ENCODE assay signal across 27 cellular contexts in the genomic region with DNA sequence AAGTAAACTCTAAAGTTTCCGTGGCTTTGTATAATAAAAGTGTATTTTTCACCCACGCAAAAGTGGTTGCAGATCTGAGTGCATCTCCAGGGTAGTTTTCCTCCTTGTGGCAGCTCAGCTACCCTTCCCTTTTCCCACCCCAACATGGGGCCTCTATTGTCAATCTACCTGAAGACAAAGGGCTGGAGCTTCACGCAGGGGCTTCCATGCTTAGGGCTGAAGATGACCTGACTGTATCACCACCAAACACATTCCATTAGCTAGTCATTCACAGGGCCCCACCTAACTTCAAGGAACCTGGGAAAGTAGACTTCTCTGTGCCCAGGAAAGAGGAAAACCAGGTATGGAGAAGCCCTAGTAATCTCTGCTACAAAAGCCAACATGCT. TPM values are rescaled to one million over a fixed set of nuclear protein-coding genes. Genes with fewer than 3 reads are reported as not detected.
DNase-seq lines count a peak whose midpoint lies in the region; ATAC-seq and TF ChIP-seq lines count a peak whose summit lies in the region.
"Had no signal": no experiment of that assay in that cellular context is flagged by ENCODE, and none has a peak within 500 bp of the region (broad histone marks: within the 10 kb centered on the region; RNA-seq: fewer than 3 reads in every experiment).

No MANE protein-coding gene starts in this region.

- no peak for TF ChIP-seq EP300 in esophagus muscularis mucosa (IDR thresholded peaks at IDR 0.05)

- H3K4me1 Mint-ChIP-seq in T-helper 1 cell treated with Interleukin-12 subunit alpha and Interleukin-12 subunit beta and Interleukin-4 antibody, amounts not matched to agents 30 μg/mL and 1 μg/mL, for 36 hours (ENCODE audit: low read depth), result peaks cover 45% of the 10 kb centered on the region
- peaks cover 12 to 43% (median 28%) of the 10 kb centered on the region in 3 donors for H3K4me1 Mint-ChIP-seq in T-cell

- peaks cover 0 to 51% (median 0%) of the 10 kb centered on the region in 11 experiments; a peak in 2 of 22 replicates for H3K27me3 ChIP-seq in BLaER1 treated with 17β-estradiol and CSF1 and Interleukin-3, amounts not matched to agents 10 nM and 100 nM
- peaks cover 0 to 9% (median 0%) of the 10 kb centered on the region in 4 donors for H3K27me3 ChIP-seq in esophagus muscularis mucosa
- H3K27me3 ChIP-seq in effector memory CD4-positive, alpha-beta T cell (replicated peaks; ENCODE audit: control insufficient read depth, insufficient read depth, low read length, poor library complexity, severe bottlenecking), result no peaks in the 10 kb centered on the region
- H3K27me3 ChIP-seq: brain microvascular endothelial cell, foreskin keratinocyte had no signal

- 0 out of 22 replicates have a peak overlapping the region, but pooled peaks of 1 of the 11 experiments have one; percentile 60 for H3K27ac ChIP-seq in BLaER1 treated with 17β-estradiol and CSF1 and Interleukin-3, amounts not matched to agents 10 nM and 100 nM
- H3K27ac ChIP-seq in esophagus muscularis mucosa (replicated peaks in 1 of 4), result no peak overlapping the region
- H3K27ac ChIP-seq in effector memory CD4-positive, alpha-beta T cell (ENCODE audit: insufficient read depth, low read length, poor library complexity, severe bottlenecking), result no peak overlapping the region
- H3K27ac ChIP-seq: 22Rv1, brain microvascular endothelial cell, foreskin keratinocyte, PC-9, stomach, tibial artery had no signal

- peak overlapping the region; percentile 24 for H3K27ac Mint-ChIP-seq in T-helper 1 cell treated with Interleukin-12 subunit alpha and Interleukin-12 subunit beta and Interleukin-4 antibody, amounts not matched to agents 30 μg/mL and 1 μg/mL, for 36 hours
- peak overlapping the region; percentile 10 to 83 for H3K27ac Mint-ChIP-seq in T-cell
- H3K27ac Mint-ChIP-seq: WTC11 had no signal

- H3K27me3 Mint-ChIP-seq in T-helper 1 cell treated with Interleukin-12 subunit alpha and Interleukin-12 subunit beta and Interleukin-4 antibody, amounts not matched to agents 30 μg/mL and 1 μg/mL, for 36 hours (ENCODE audit: low read depth), result peaks cover under 1% of the 10 kb centered on the region
- no peaks in the 10 kb centered on the region for H3K27me3 Mint-ChIP-seq in T-cell

- TF ChIP-seq CTCF in esophagus muscularis mucosa (IDR thresholded peaks at IDR 0.05), result no peak

- POLR2A ChIA-PET in T-cell (lab: Charles Lee), result interaction anchor here in 1 of 2 donors (0.6 kb wide), 1 partner anchor 53 kb away, joined by 7 read pairs; no protein-coding TSS in a partner anchor

- peaks cover 5% of the 10 kb centered on the region for H3K9me3 Mint-ChIP-seq in T-helper 1 cell treated with Interleukin-12 subunit alpha and Interleukin-12 subunit beta and Interleukin-4 antibody, amounts not matched to agents 30 μg/mL and 1 μg/mL, for 36 hours
- no peaks in the 10 kb centered on the region for H3K9me3 Mint-ChIP-seq in T-cell

- H3K4me1 ChIP-seq in BLaER1 treated with 17β-estradiol and CSF1 and Interleukin-3, amounts not matched to agents 10 nM and 100 nM, result peaks cover 27 to 45% (median 36%) of the 10 kb centered on the region in 10 experiments
- no peaks in the 10 kb centered on the region for H3K4me1 ChIP-seq in esophagus muscularis mucosa
- peaks cover 5% of the 10 kb centered on the region for H3K4me1 ChIP-seq in effector memory CD4-positive, alpha-beta T cell (ENCODE audit: control insufficient read depth, insufficient read depth, low read length, poor library complexity, severe bottlenecking)
- H3K4me1 ChIP-seq: stomach, tibial artery had no signal

- no peak for TF ChIP-seq POLR2A in esophagus muscularis mucosa (IDR thresholded peaks at IDR 0.05; ENCODE audit: low read depth)

- no peak for DNase-seq in T-helper 1 cell
- no peak for DNase-seq in T-cell
- DNase-seq in esophagus muscularis mucosa (ENCODE audit: extremely low spot score), result peak; percentile 14
- DNase-seq in effector memory CD4-positive, alpha-beta T cell, result no peak
- no peak for DNase-seq in GM03348 (ENCODE audit: low spot score)
- DNase-seq: activated CD4-positive, alpha-beta T cell treated with anti-CD3 and anti-CD28 coated beads, Interleukin-2, amount 50 U/mL, for 4 hours; activated gamma-delta T cell treated with Interleukin-2 at 50 U/mL for 16 hours; brain microvascular endothelial cell; effector CD4-positive, alpha-beta T cell; H7; heart right ventricle; left cardiac atrium; NCI-H1048; NCI-H1694 treated with DMSO at 0.1 percent for 48 hours; NCI-H2171 treated with DMSO at 0.1 percent for 48 hours; NCI-H510A treated with DMSO at 0.1 percent for 48 hours; NK-92 treated with Interleukin-12 subunit alpha and Interleukin-12 subunit beta, amount 100 ng/mL, for 24 hours; PC-9; Right ventricle myocardium superior; stomach; tibial artery had no signal

- no peaks in the 10 kb centered on the region for H3K36me3 ChIP-seq in BLaER1 treated with 17β-estradiol and CSF1 and Interleukin-3, amounts not matched to agents 10 nM and 100 nM
- H3K36me3 ChIP-seq in esophagus muscularis mucosa, result no peaks in the 10 kb centered on the region
- H3K36me3 ChIP-seq in effector memory CD4-positive, alpha-beta T cell (ENCODE audit: control insufficient read depth, insufficient read depth, low read length), result no peaks in the 10 kb centered on the region
- H3K36me3 ChIP-seq: brain microvascular endothelial cell, heart right ventricle, stomach, tibial artery had no signal

- intact Hi-C loops in esophagus muscularis mucosa (cut with DNase I), result no loop called here

- H3K4me3 Mint-ChIP-seq in T-helper 1 cell treated with Interleukin-12 subunit alpha and Interleukin-12 subunit beta and Interleukin-4 antibody, amounts not matched to agents 30 μg/mL and 1 μg/mL, for 36 hours, result no peak overlapping the region
- H3K4me3 Mint-ChIP-seq in T-cell, result no peak overlapping the region
- H3K4me3 Mint-ChIP-seq: WTC11 had no signal

- H3K36me3 Mint-ChIP-seq in T-helper 1 cell treated with Interleukin-12 subunit alpha and Interleukin-12 subunit beta and Interleukin-4 antibody, amounts not matched to agents 30 μg/mL and 1 μg/mL, for 36 hours (ENCODE audit: low read depth), result peaks cover 7% of the 10 kb centered on the region
- no peaks in the 10 kb centered on the region for H3K36me3 Mint-ChIP-seq in T-cell
- H3K36me3 Mint-ChIP-seq: WTC11 had no signal

- CTCF ChIA-PET in T-cell (lab: Charles Lee), result interaction anchor here (0.5 to 1.7 kb wide), 4 partner anchors 8 to 75 kb away, joined by 3 to 6 read pairs (median 3); no protein-coding TSS in a partner anchor

- H3K4me2 ChIP-seq in BLaER1 treated with 17β-estradiol and CSF1 and Interleukin-3, amounts not matched to agents 10 nM and 100 nM, result peak overlapping the region in 9 of 11 experiments; percentile 73 to 96 (median 85); a peak in 16 of 22 replicates
- H3K4me2 ChIP-seq: PC-9 had no signal

- no peaks in the 10 kb centered on the region for H4K20me1 ChIP-seq in BLaER1 treated with 17β-estradiol and CSF1 and Interleukin-3, amounts not matched to agents 10 nM and 100 nM

- 60% methylated on average over 3 of the region's 3 CpGs for WGBS in esophagus muscularis mucosa

- H3K9me3 ChIP-seq in BLaER1 treated with 17β-estradiol and CSF1 and Interleukin-3, amounts not matched to agents 10 nM and 100 nM (replicated peaks in 1 of 11), result peaks cover 0 to 8% (median 0%) of the 10 kb centered on the region in 11 experiments; a peak in 5 of 22 replicates
- H3K9me3 ChIP-seq in esophagus muscularis mucosa, result no peaks in the 10 kb centered on the region
- no peaks in the 10 kb centered on the region for H3K9me3 ChIP-seq in effector memory CD4-positive, alpha-beta T cell (ENCODE audit: control insufficient read depth, low read length)
- H3K9me3 ChIP-seq: heart right ventricle, tibial artery had no signal

- no peak overlapping the region for H3K4me3 ChIP-seq in BLaER1 treated with 17β-estradiol and CSF1 and Interleukin-3, amounts not matched to agents 10 nM and 100 nM
- no peak overlapping the region for H3K4me3 ChIP-seq in esophagus muscularis mucosa
- H3K4me3 ChIP-seq in effector memory CD4-positive, alpha-beta T cell (ENCODE audit: insufficient read depth, low read depth, low read length, poor library complexity, severe bottlenecking), result no peak overlapping the region
- H3K4me3 ChIP-seq: heart right ventricle, PC-9, stomach, tibial artery had no signal

- ATAC-seq in T-cell (replicated peaks in 1 of 4), result no peak
- ATAC-seq in GM21576 (IDR thresholded peaks at IDR 0.05; ENCODE audit: unreplicated experiment), result no peak
- ATAC-seq: WTC11 had no signal

- no peak overlapping the region for H3K9ac ChIP-seq in BLaER1 treated with 17β-estradiol and CSF1 and Interleukin-3, amounts not matched to agents 10 nM and 100 nM

RNA-seq across cellular contexts. Expression of a gene that starts 57.0 kb away (rescaled TPM):
- total RNA-seq in T-cell, result 100 to 1,000 TPM; 148 to 218 (median 172) TPM
- 100 to 1,000 TPM; 101 to 122 (median 111) TPM for total RNA-seq in esophagus muscularis mucosa
